In the genomic region with DNA sequence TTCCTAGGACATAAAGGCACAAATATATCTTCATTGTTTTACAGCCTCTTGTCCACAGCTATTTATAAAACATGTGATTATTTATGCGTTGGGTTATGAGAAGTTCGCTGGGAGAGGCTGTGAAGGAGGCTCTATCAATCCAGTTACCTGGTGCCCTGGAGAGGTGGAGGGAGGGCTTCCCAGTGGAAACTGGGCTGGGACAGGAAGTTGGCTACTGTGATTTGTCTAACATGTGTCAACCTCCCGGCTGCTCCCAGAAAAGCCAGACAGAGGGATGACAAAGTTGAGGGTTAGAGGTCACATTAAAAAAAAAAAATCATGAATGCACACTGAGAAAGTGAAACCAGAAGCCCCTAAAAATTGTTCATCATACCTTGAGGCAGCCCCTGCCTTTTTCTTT, we compare ENCODE assay signal across 11 cellular contexts.
DNase-seq lines count a peak whose midpoint lies in the region; ATAC-seq lines count a peak whose summit lies in the region.
"Had no signal": no experiment of that assay in that cellular context is flagged by ENCODE, and none has a peak within 500 bp of the region (broad histone marks: within the 10 kb centered on the region; RNA-seq: fewer than 3 reads in every experiment).

No MANE protein-coding gene starts in this region.

- no peak overlapping the region for H3K27ac Mint-ChIP-seq in IgD-negative memory B cell
- H3K27ac Mint-ChIP-seq in natural killer cell treated with Interleukin-12 subunit alpha and Interleukin-12 subunit beta and Interleukin-15 and Interleukin-18, amount 100 ng/mL, for 72 hours: no peak overlapping the region

- ATAC-seq in esophagus mucosa: peak; percentile 33
- ATAC-seq in natural killer cell treated with Interleukin-12 subunit alpha and Interleukin-12 subunit beta and Interleukin-15 and Interleukin-18, amount 100 ng/mL, for 72 hours: no peak
- ATAC-seq in GM21390 (IDR thresholded peaks at IDR 0.05; ENCODE audit: unreplicated experiment): no peak
- ATAC-seq in HG03280 (IDR thresholded peaks at IDR 0.05; ENCODE audit: unreplicated experiment): no peak
- ATAC-seq in HG03045 (IDR thresholded peaks at IDR 0.05; ENCODE audit: unreplicated experiment): no peak

- H3K27me3 Mint-ChIP-seq in IgD-negative memory B cell: peaks cover 5% of the 10 kb centered on the region
- peaks cover 15 to 28% of the 10 kb centered on the region in 2 donors for H3K27me3 Mint-ChIP-seq in natural killer cell treated with Interleukin-12 subunit alpha and Interleukin-12 subunit beta and Interleukin-15 and Interleukin-18, amount 100 ng/mL, for 72 hours

- peaks cover 0 to 5% (median 0%) of the 10 kb centered on the region in 3 donors for H3K4me1 Mint-ChIP-seq in IgD-negative memory B cell
- peaks cover 0 to 6% of the 10 kb centered on the region in 2 donors for H3K4me1 Mint-ChIP-seq in natural killer cell treated with Interleukin-12 subunit alpha and Interleukin-12 subunit beta and Interleukin-15 and Interleukin-18, amount 100 ng/mL, for 72 hours (ENCODE audit: low read depth in 2 of 2)

- peaks cover 0 to 2% (median 2%) of the 10 kb centered on the region in 3 donors for H3K9me3 Mint-ChIP-seq in IgD-negative memory B cell
- no peaks in the 10 kb centered on the region for H3K9me3 Mint-ChIP-seq in natural killer cell treated with Interleukin-12 subunit alpha and Interleukin-12 subunit beta and Interleukin-15 and Interleukin-18, amount 100 ng/mL, for 72 hours

- H3K4me3 Mint-ChIP-seq in IgD-negative memory B cell: peak overlapping the region in 3 of 4 donors; percentile 66 to 82 (median 74)
- peak overlapping the region; percentile 67 for H3K4me3 Mint-ChIP-seq in natural killer cell treated with Interleukin-12 subunit alpha and Interleukin-12 subunit beta and Interleukin-15 and Interleukin-18, amount 100 ng/mL, for 72 hours

- DNase-seq in A172 (ENCODE audit: low spot score) (peak; percentile 18), AG08396 (ENCODE audit: low spot score) (no peak)
- DNase-seq in natural killer cell treated with Interleukin-12 subunit alpha and Interleukin-12 subunit beta and Interleukin-15 and Interleukin-18, amount 100 ng/mL, for 72 hours (ENCODE audit: low spot score): no peak
- DNase-seq: activated CD4-positive, alpha-beta T cell treated with anti-CD3 and anti-CD28 coated beads, Interleukin-2, amount 50 U/mL, for 1 hour; GF-D8; NCI-H2081 had no signal

- H3K36me3 Mint-ChIP-seq in IgD-negative memory B cell: peaks cover 2% of the 10 kb centered on the region
- H3K36me3 Mint-ChIP-seq in natural killer cell treated with Interleukin-12 subunit alpha and Interleukin-12 subunit beta and Interleukin-15 and Interleukin-18, amount 100 ng/mL, for 72 hours: no peaks in the 10 kb centered on the region
